In genomic region chr10:62080905-62081304, GRCh38 we compare ENCODE assay signal across 9 cellular contexts.
DNase-seq lines count a peak whose midpoint lies in the region; ATAC-seq, FAIRE-seq and TF ChIP-seq lines count a peak whose summit lies in the region.
"Had no signal": no experiment of that assay in that cellular context is flagged by ENCODE, and none has a peak within 500 bp of the region (broad histone marks: within the 10 kb centered on the region; RNA-seq: fewer than 3 reads in every experiment).

No MANE protein-coding gene starts in this region.

- no peaks in the 10 kb centered on the region for H3K27me3 Mint-ChIP-seq in astrocyte (ENCODE audit: low read depth, unreplicated experiment)
- H3K27me3 Mint-ChIP-seq: central memory CD8-positive, alpha-beta T cell had no signal

- no peak for FAIRE-seq in astrocyte (lab: Jason Lieb, UNC)

- RAD21 ChIA-PET in HCT116 (lab: Charles Lee; ENCODE audit: low non-redundant PET in 1 of 2, low total read pairs in 2 of 2, uncharacterized antibody in 2 of 2, unreplicated experiment in 2 of 2): no interaction called here

- no peaks in the 10 kb centered on the region for H3K9me3 Mint-ChIP-seq in astrocyte (ENCODE audit: unreplicated experiment)
- H3K9me3 Mint-ChIP-seq: central memory CD8-positive, alpha-beta T cell had no signal

- H3K27ac Mint-ChIP-seq in astrocyte (ENCODE audit: unreplicated experiment): no peak overlapping the region

- H3K36me3 ChIP-seq in HCT116 (ENCODE audit: control insufficient read depth in 1 of 2, insufficient read depth in 2 of 2, low read length in 2 of 2) (peaks cover 0 to 5% of the 10 kb centered on the region in 2 experiments; a peak in 2 of 4 replicates), astrocyte (ENCODE audit: insufficient read depth, low read length) (peaks cover 13% of the 10 kb centered on the region), psoas muscle (ENCODE audit: insufficient read depth in 1 of 2, low read depth in 1 of 2) (peaks cover 7 to 32% of the 10 kb centered on the region in 2 donors)

- in situ Hi-C loops in GM13976 (cut with MboI; ENCODE audit: low sequenced_read_pairs, unreplicated experiment): no loop called here

- H3K4me3 ChIP-seq in HCT116 (replicated peaks in 1 of 2; ENCODE audit: low read depth in 1 of 2, low read length in 2 of 2) (no peak overlapping the region), astrocyte (ENCODE audit: insufficient read depth, low read depth, low read length) (no peak overlapping the region), psoas muscle (no peak overlapping the region)

- H3K9me3 ChIP-seq in HCT116 (ENCODE audit: control insufficient read depth in 1 of 2, insufficient read depth in 1 of 2, low read depth in 1 of 2, low read length in 2 of 2) (no peaks in the 10 kb centered on the region), astrocyte (ENCODE audit: insufficient read depth, low read depth, low read length) (no peaks in the 10 kb centered on the region), psoas muscle (no peaks in the 10 kb centered on the region)

- intact Hi-C loops in HCT116 (cut with micrococcal nuclease) (no loop called here), psoas muscle (cut with DNase I) (loop anchor here in 1 of 2 donors (5.0 kb wide), 2 partner anchors 34 to 179 kb away; partner anchors contain the start of gene ARID5B)

- POLR2A ChIA-PET in HCT116 (lab: Charles Lee): no interaction called here

- 23 to 30% (median 28%) methylated on average over 5 of the region's 5 CpGs for WGBS in psoas muscle, 3 donors

- no peak overlapping the region for H3K9ac ChIP-seq in HCT116 (ENCODE audit: low read length)
- no peak overlapping the region for H3K9ac ChIP-seq in astrocyte (ENCODE audit: low read length)

- H3K4me2 ChIP-seq in HCT116 (ENCODE audit: low read length): no peak overlapping the region
- H3K4me2 ChIP-seq in astrocyte (ENCODE audit: low read length): peak overlapping the region; percentile 2

- ATAC-seq in HCT116 (peak; percentile 34; the same call in 1 of the 2 replicates), psoas muscle (peak in 2 of 4 donors; percentile 50 to 51), GM21515 (IDR thresholded peaks at IDR 0.05; ENCODE audit: unreplicated experiment) (no peak)

- TF ChIP-seq POLR2A in HCT116 (IDR thresholded peaks at IDR 0.05; ENCODE audit: borderline replicate concordance, extremely low read depth, insufficient read depth, insufficient read length): no peak

- H3K9me2 ChIP-seq in HCT116 (ENCODE audit: insufficient read depth): no peaks in the 10 kb centered on the region

- DNase-seq in HCT116 (ENCODE audit: low read depth, low spot score) (no peak), astrocyte (ENCODE audit: low read depth) (no peak), psoas muscle (no peak), NCI-H2227 (lab: John Stamatoyannopoulos, UW; ENCODE audit: unreplicated experiment) (no peak), GM13976 (ENCODE audit: low spot score) (no peak), hippocampal formation (lab: John Stamatoyannopoulos, UW) (no peak)

- no peaks in the 10 kb centered on the region for H3K79me2 ChIP-seq in HCT116 (ENCODE audit: insufficient read depth, low read length)
- H3K79me2 ChIP-seq in astrocyte (ENCODE audit: insufficient read depth, low read length): peaks cover 75% of the 10 kb centered on the region

- peaks cover 29% of the 10 kb centered on the region for H3K36me3 Mint-ChIP-seq in astrocyte (ENCODE audit: low read depth, unreplicated experiment)

- CTCF ChIA-PET in HCT116 (lab: Charles Lee): no interaction called here

- H2AFZ ChIP-seq in HCT116 (ENCODE audit: low read depth, low read length, poor library complexity, severe bottlenecking) (no peak overlapping the region), astrocyte (ENCODE audit: low read depth, low read length) (no peak overlapping the region)

- H3K27ac ChIP-seq in C4-2B (no peak overlapping the region), HCT116 (ENCODE audit: low read depth, low read length) (no peak overlapping the region), astrocyte (ENCODE audit: low read depth, low read length) (peak overlapping the region; percentile 20), psoas muscle (peak overlapping the region; percentile 82)

- TF ChIP-seq CTCF in C4-2B (conservative IDR thresholded peaks at IDR 0.05): peak; percentile 1; the same call in 1 of the 2 replicates
- TF ChIP-seq CTCF in HCT116 (IDR thresholded peaks at IDR 0.05 in 2 of 3, conservative IDR thresholded peaks at IDR 0.05 in 1 of 3; ENCODE audit: borderline replicate concordance in 1 of 3, insufficient read depth in 1 of 3, low read depth in 2 of 3, low read length in 2 of 3): 0 out of 6 replicates have a peak, but pooled peaks of 1 of the 3 experiments have one; percentile 12
- no peak for TF ChIP-seq CTCF in astrocyte (IDR thresholded peaks at IDR 0.05; ENCODE audit: insufficient read depth, low read depth, low read length)
- no peak for TF ChIP-seq CTCF in psoas muscle (IDR thresholded peaks at IDR 0.05)
- no peak for TF ChIP-seq CTCF in GM13976 (IDR thresholded peaks at IDR 0.05; ENCODE audit: borderline replicate concordance, control extremely low read depth, extremely low read depth, insufficient read depth, missing control alignments)

- peaks cover 61% of the 10 kb centered on the region for H3K4me1 Mint-ChIP-seq in astrocyte (ENCODE audit: low read depth, unreplicated experiment)

- TF ChIP-seq RAD21 in HCT116 (IDR thresholded peaks at IDR 0.05; ENCODE audit: low read depth): no peak

- BruUV-seq in HCT116 (replicated peaks; lab: Mats Ljungman, UMichigan): no TSS peak

- H4K20me1 ChIP-seq in HCT116 (ENCODE audit: insufficient read depth) (no peaks in the 10 kb centered on the region), astrocyte (ENCODE audit: insufficient read depth, low read length) (peaks cover 9% of the 10 kb centered on the region)

- H3K4me3 Mint-ChIP-seq in astrocyte (ENCODE audit: unreplicated experiment): no peak overlapping the region
- H3K4me3 Mint-ChIP-seq: central memory CD8-positive, alpha-beta T cell had no signal

- H3K4me1 ChIP-seq in HCT116 (ENCODE audit: control insufficient read depth in 1 of 2, insufficient read depth in 2 of 2, low read length in 2 of 2) (peaks cover 0 to 3% of the 10 kb centered on the region in 2 experiments; a peak in 1 of 4 replicates), astrocyte (ENCODE audit: insufficient read depth, low read length) (peaks cover 44% of the 10 kb centered on the region), psoas muscle (peaks cover 88% of the 10 kb centered on the region)

- H3K27me3 ChIP-seq in HCT116 (ENCODE audit: insufficient read depth, low read length) (no peaks in the 10 kb centered on the region), astrocyte (ENCODE audit: insufficient read depth, low read length) (no peaks in the 10 kb centered on the region), psoas muscle (ENCODE audit: insufficient read depth in 3 of 3, low read length in 2 of 3) (no peaks in the 10 kb centered on the region)

TF ChIP-seq in HCT116, 20 proteins besides CTCF, POLR2A, EP300 and RAD21 (continues in another document):
- TF ChIP-seq CEBPB (IDR thresholded peaks at IDR 0.05; ENCODE audit: low read depth) (no peak), EZH2 (IDR thresholded peaks at IDR 0.05) (no peak), CBX3 (IDR thresholded peaks at IDR 0.05; ENCODE audit: low read depth) (no peak), ZBTB33 (IDR thresholded peaks at IDR 0.05; ENCODE audit: extremely low read depth, insufficient replicate concordance, low read length) (no peak), SIN3A (IDR thresholded peaks at IDR 0.05; ENCODE audit: low read depth) (no peak), SRF (IDR thresholded peaks at IDR 0.05; ENCODE audit: low read depth) (no peak), EZH2phosphoT487 (IDR thresholded peaks at IDR 0.05; ENCODE audit: borderline replicate concordance) (no peak), FOSL1 (IDR thresholded peaks at IDR 0.05; ENCODE audit: low read depth) (no peak), ZFX (IDR thresholded peaks at IDR 0.05) (no peak), EGR1 (IDR thresholded peaks at IDR 0.05; ENCODE audit: low read depth) (no peak), YY1 (IDR thresholded peaks at IDR 0.05; ENCODE audit: extremely low read depth, insufficient replicate concordance, low read depth, low read length) (no peak), TCF7L2 (IDR thresholded peaks at IDR 0.05; ENCODE audit: borderline replicate concordance, extremely low read depth, insufficient read depth, insufficient read length) (no peak), ZNF274 (IDR thresholded peaks at IDR 0.05; ENCODE audit: low read depth, low read length) (no peak)
- TF ChIP-seq, protein P1, sequence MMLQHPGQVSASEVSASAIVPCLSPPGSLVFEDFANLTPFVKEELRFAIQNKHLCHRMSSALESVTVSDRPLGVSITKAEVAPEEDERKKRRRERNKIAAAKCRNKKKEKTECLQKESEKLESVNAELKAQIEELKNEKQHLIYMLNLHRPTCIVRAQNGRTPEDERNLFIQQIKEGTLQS (IDR thresholded peaks at IDR 0.05): no peak

Comparison
In these comparisons a context has a peak if more than half of its experiments do, and no peak if none do; other contexts are left out.
1. H3K27ac ChIP-seq: peak in astrocyte (single experiment) and psoas muscle (single experiment); none in C4-2B (single experiment) and HCT116 (single experiment).